In genomic region chr3:57806195-57806594, GRCh38 we compare ENCODE assay signal across 8 cellular contexts. TPM values are rescaled to one million over a fixed set of nuclear protein-coding genes. Genes with fewer than 3 reads are reported as not detected.
DNase-seq lines count a peak whose midpoint lies in the region; FAIRE-seq and TF ChIP-seq lines count a peak whose summit lies in the region.
"Not testable (repeated sequence)": the region's sequence is repeated elsewhere in the genome, so short reads cannot be mapped to it uniquely, and the experiment has no call there.

No MANE protein-coding gene starts in this region.

- CTCF ChIA-PET in Caco-2 (lab: Charles Lee); HEK293 (lab: Yijun Ruan, JAX); activated CD4-positive, alpha-beta memory T cell treated with anti-CD3 and anti-CD28 coated beads for 36 hours (lab: Charles Lee): not testable (repeated sequence)
- CTCF ChIA-PET in RWPE1 (lab: Yijun Ruan, JAX) = interaction anchor here (0.7 kb wide), 1 partner anchor 226 kb away, joined by 3 read pairs; no protein-coding TSS in a partner anchor

- not testable (repeated sequence) for H3K4me3 ChIP-seq in Caco-2 (ENCODE audit: low read depth, low read length); HEK293 (ENCODE audit: low read depth, low read length); astrocyte (ENCODE audit: insufficient read depth, low read depth, low read length); keratinocyte (ENCODE audit: control insufficient read depth in 2 of 3, extremely low read depth in 1 of 3, insufficient read depth in 2 of 3, low read depth in 1 of 3, low read length in 3 of 3)

- dilution Hi-C loops in keratinocyte (cut with MboI; ENCODE audit: extremely low pct_ligation_motif_present, low sequenced_read_pairs) = not testable (repeated sequence)

- H3K9me3 Mint-ChIP-seq in Caco-2 (ENCODE audit: unreplicated experiment); activated CD4-positive, alpha-beta memory T cell treated with anti-CD3 and anti-CD28 coated beads for 36 hours; astrocyte (ENCODE audit: unreplicated experiment); type B pancreatic cell: not testable (repeated sequence)

- not testable (repeated sequence) for H3K36me3 Mint-ChIP-seq in Caco-2 (ENCODE audit: insufficient read depth, unreplicated experiment); activated CD4-positive, alpha-beta memory T cell treated with anti-CD3 and anti-CD28 coated beads for 36 hours; astrocyte (ENCODE audit: low read depth, unreplicated experiment); type B pancreatic cell

- not testable (repeated sequence) for H3K27me3 ChIP-seq in Caco-2 (replicated peaks; ENCODE audit: control insufficient read depth, insufficient read depth, low read length); astrocyte (ENCODE audit: insufficient read depth, low read length); keratinocyte (ENCODE audit: control insufficient read depth, extremely low read depth, insufficient read depth, low read length)

- H3K9me1 ChIP-seq in keratinocyte (ENCODE audit: control insufficient read depth, extremely low read depth, insufficient read depth, low read length) = not testable (repeated sequence)

- H4K20me1 ChIP-seq in astrocyte (ENCODE audit: insufficient read depth, low read length) = peaks cover 78% of the 10 kb centered on the region
- H4K20me1 ChIP-seq in keratinocyte (ENCODE audit: control insufficient read depth, extremely low read depth, insufficient read depth, low read length) = not testable (repeated sequence)

- not testable (repeated sequence) for H3K4me3 Mint-ChIP-seq in Caco-2 (ENCODE audit: unreplicated experiment); activated CD4-positive, alpha-beta memory T cell treated with anti-CD3 and anti-CD28 coated beads for 36 hours; astrocyte (ENCODE audit: unreplicated experiment); type B pancreatic cell

- POLR2A ChIA-PET in Caco-2 (lab: Charles Lee); HEK293 (lab: Yijun Ruan, JAX); RWPE1 (lab: Yijun Ruan, JAX; ENCODE audit: low non-redundant PET): not testable (repeated sequence)
- POLR2A ChIA-PET in activated CD4-positive, alpha-beta memory T cell treated with anti-CD3 and anti-CD28 coated beads for 36 hours (lab: Charles Lee) = interaction anchor here (0.7 kb wide), 1 partner anchor 12 kb away, joined by 3 read pairs; no protein-coding TSS in a partner anchor

- not testable (repeated sequence) for TF ChIP-seq CTCF in Caco-2 (IDR thresholded peaks at IDR 0.05; ENCODE audit: insufficient read depth in 1 of 2, low read depth in 1 of 2, low read length in 1 of 2, severe bottlenecking in 1 of 2, unreplicated experiment in 1 of 2); HEK293 (tag by site-specific recombination; IDR thresholded peaks at IDR 0.05); RWPE1 (conservative IDR thresholded peaks at IDR 0.05; ENCODE audit: low read depth); astrocyte (IDR thresholded peaks at IDR 0.05; ENCODE audit: insufficient read depth, low read depth, low read length); keratinocyte (optimal IDR thresholded peaks at IDR 0.05 in 1 of 3, IDR thresholded peaks at IDR 0.05 in 1 of 3, conservative IDR thresholded peaks at IDR 0.05 in 1 of 3; ENCODE audit: extremely low read depth in 1 of 3, insufficient read depth in 2 of 3, low read length in 3 of 3); type B pancreatic cell (conservative IDR thresholded peaks at IDR 0.05)

- H3K79me2 ChIP-seq in astrocyte (ENCODE audit: insufficient read depth, low read length) (peaks cover 80% of the 10 kb centered on the region), keratinocyte (ENCODE audit: control insufficient read depth, insufficient read depth, low read length) (peaks cover 87% of the 10 kb centered on the region)

- not testable (repeated sequence) for H3K27ac ChIP-seq in HEK293 (ENCODE audit: extremely low read depth, low read depth, low read length); astrocyte (ENCODE audit: low read depth, low read length)
- H3K27ac ChIP-seq in RWPE1 (peak overlapping the region; percentile 76), epithelial cell of prostate (peak overlapping the region; percentile 92), keratinocyte (ENCODE audit: control insufficient read depth, insufficient read depth, low read length) (peak overlapping the region; percentile 99)

- H3K36me3 ChIP-seq in Caco-2 (ENCODE audit: control insufficient read depth, insufficient read depth, low read length); HEK293 (ENCODE audit: control insufficient read depth in 2 of 2, insufficient read depth in 1 of 2, low read length in 2 of 2); astrocyte (ENCODE audit: insufficient read depth, low read length); keratinocyte (ENCODE audit: control insufficient read depth in 2 of 2, extremely low read depth in 1 of 2, insufficient read depth in 2 of 2, low read length in 2 of 2): not testable (repeated sequence)

- not testable (repeated sequence) for DNase-seq in Caco-2; RWPE1 (ENCODE audit: low spot score); activated CD4-positive, alpha-beta memory T cell treated with anti-CD3 and anti-CD28 coated beads for 36 hours; astrocyte (ENCODE audit: low read depth); epithelial cell of prostate (ENCODE audit: low read depth, low spot score); keratinocyte (ENCODE audit: low read depth, low spot score); type B pancreatic cell (ENCODE audit: extremely low spot score, unreplicated experiment)

- H2AFZ ChIP-seq in astrocyte (ENCODE audit: low read depth, low read length); keratinocyte (ENCODE audit: control insufficient read depth, low read length): not testable (repeated sequence)

- H3K4me2 ChIP-seq in astrocyte (ENCODE audit: low read length) = peak overlapping the region; percentile 10
- H3K4me2 ChIP-seq in keratinocyte (ENCODE audit: control insufficient read depth, extremely low read depth, insufficient read depth, low read depth, low read length) = not testable (repeated sequence)

- H3K4me1 ChIP-seq in Caco-2 (peaks cover 35% of the 10 kb centered on the region), astrocyte (ENCODE audit: insufficient read depth, low read length) (peaks cover 21% of the 10 kb centered on the region), keratinocyte (ENCODE audit: control insufficient read depth, extremely low read depth, insufficient read depth, low read length) (peaks cover 50% of the 10 kb centered on the region)
- H3K4me1 ChIP-seq in HEK293 (ENCODE audit: control insufficient read depth, insufficient read depth, low read length) = not testable (repeated sequence)

- H3K9me3 ChIP-seq in Caco-2; HEK293 (ENCODE audit: control insufficient read depth, insufficient read depth, low read depth, low read length); astrocyte (ENCODE audit: insufficient read depth, low read depth, low read length); keratinocyte (ENCODE audit: control insufficient read depth, low read depth, low read length): not testable (repeated sequence)

- FAIRE-seq in astrocyte (lab: Jason Lieb, UNC); keratinocyte (lab: Jason Lieb, UNC): not testable (repeated sequence)

- H3K4me1 Mint-ChIP-seq in Caco-2 (ENCODE audit: low read depth, unreplicated experiment) (peaks cover 42% of the 10 kb centered on the region), astrocyte (ENCODE audit: low read depth, unreplicated experiment) (peaks cover 26% of the 10 kb centered on the region), type B pancreatic cell (ENCODE audit: unreplicated experiment) (peaks cover 17% of the 10 kb centered on the region)
- peaks cover 60% of the 10 kb centered on the region for H3K4me1 Mint-ChIP-seq in activated CD4-positive, alpha-beta memory T cell treated with anti-CD3 and anti-CD28 coated beads for 36 hours (ENCODE audit: low read depth)

- intact Hi-C loops in Caco-2 (cut with micrococcal nuclease; ENCODE audit: unreplicated experiment); activated CD4-positive, alpha-beta memory T cell treated with anti-CD3 and anti-CD28 coated beads for 36 hours (cut with micrococcal nuclease): not testable (repeated sequence)

- H3K27ac Mint-ChIP-seq in Caco-2 (ENCODE audit: unreplicated experiment) = peak overlapping the region; percentile 39
- H3K27ac Mint-ChIP-seq in activated CD4-positive, alpha-beta memory T cell treated with anti-CD3 and anti-CD28 coated beads for 36 hours = peak overlapping the region; percentile 53
- not testable (repeated sequence) for H3K27ac Mint-ChIP-seq in astrocyte (ENCODE audit: unreplicated experiment)
- peak overlapping the region; percentile 79 for H3K27ac Mint-ChIP-seq in type B pancreatic cell

- H3K9ac ChIP-seq in astrocyte (ENCODE audit: low read length); keratinocyte (ENCODE audit: control insufficient read depth, extremely low read depth, insufficient read depth, low read length): not testable (repeated sequence)

- not testable (repeated sequence) for BruUV-seq in Caco-2 (replicated peaks; lab: Mats Ljungman, UMichigan)

- not testable (repeated sequence) for H3K27me3 Mint-ChIP-seq in Caco-2 (ENCODE audit: insufficient read depth, unreplicated experiment); activated CD4-positive, alpha-beta memory T cell treated with anti-CD3 and anti-CD28 coated beads for 36 hours; astrocyte (ENCODE audit: low read depth, unreplicated experiment); type B pancreatic cell

RNA-seq across cellular contexts. Expression of gene SLMAP, which starts 50.1 kb away (rescaled TPM):
- total RNA-seq in Caco-2 (2022) = 126 and 136 TPM in 2 replicates
- 10 to 100 TPM; 42.5 to 43.9 TPM for total RNA-seq in activated CD4-positive, alpha-beta memory T cell treated with anti-CD3 and anti-CD28 coated beads for 36 hours
- 68.7 and 71.4 TPM in 2 replicates for total RNA-seq in astrocyte
- polyA plus RNA-seq in keratinocyte = 44.4 to 58.0 TPM (median 53.1 TPM) in 3 replicates
- 150 TPM for polyA plus RNA-seq in keratinocyte (2011; ENCODE audit: low read depth)
- 36.2 and 58.9 TPM in 2 replicates for polyA plus RNA-seq in keratinocyte (2011; cell fraction: cytosol; rRNA removed)
- polyA plus RNA-seq in keratinocyte (2011; cell fraction: nucleus; rRNA removed) = 68.3 and 79.3 TPM in 2 replicates
- polyA plus RNA-seq in keratinocyte (2012; ENCODE audit: low replicate concordance) = 37.2 and 52.5 TPM in 2 replicates
- polyA minus RNA-seq in keratinocyte = 76.8 to 122 TPM (median 104 TPM) in 3 replicates
- 78.1 TPM for polyA minus RNA-seq in keratinocyte (2011; cell fraction: cytosol; rRNA and poly(A)+ RNA removed)
- polyA minus RNA-seq in keratinocyte (2011; cell fraction: nucleus; rRNA and poly(A)+ RNA removed) = 103 and 188 TPM in 2 replicates
- total RNA-seq in type B pancreatic cell (ENCODE audit: low replicate concordance) = 55.1 and 71.0 TPM in 2 replicates
